In genomic region chr17:79026345-79027273, GRCh38 we compare ENCODE assay signal across 1 cellular context.
TF ChIP-seq lines count a peak whose summit lies in the region.

No MANE protein-coding gene starts in this region.

TF ChIP-seq in IMR-90, 13 proteins besides CTCF, POLR2A, EP300 and RAD21:
- no peak for TF ChIP-seq CHD1 (IDR thresholded peaks at IDR 0.05; ENCODE audit: low read depth, low read length)
- peak; percentile 78 for TF ChIP-seq FOS (IDR thresholded peaks at IDR 0.05; ENCODE audit: low read depth, low read length)
